18 cellular contexts compared by ENCODE assay signal in the genomic region with DNA sequence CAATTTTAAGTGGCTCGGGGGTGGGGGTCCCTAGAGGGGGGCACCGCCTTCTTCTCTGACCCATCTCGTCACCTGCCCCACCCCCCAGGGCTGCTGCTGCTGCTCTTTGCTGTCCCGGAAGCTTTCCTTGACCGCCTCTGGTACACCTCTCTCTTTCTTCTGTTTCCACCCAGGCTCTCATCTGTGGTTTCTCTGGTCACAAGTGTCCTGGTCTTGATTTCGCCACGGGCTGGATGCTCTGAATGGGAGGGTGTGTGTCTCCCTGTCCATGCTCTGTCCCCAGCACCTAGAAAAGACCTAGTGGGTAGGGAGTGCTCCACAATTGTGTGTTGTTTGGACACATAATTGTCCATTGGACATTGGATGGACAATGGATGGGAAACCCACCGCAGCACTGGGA.
DNase-seq lines count a peak whose midpoint lies in the region; ATAC-seq and TF ChIP-seq lines count a peak whose summit lies in the region.
"Had no signal": no experiment of that assay in that cellular context is flagged by ENCODE, and none has a peak within 500 bp of the region (broad histone marks: within the 10 kb centered on the region; RNA-seq: fewer than 3 reads in every experiment).

No MANE protein-coding gene starts in this region.

- no peak for ATAC-seq in HG03135 (IDR thresholded peaks at IDR 0.05; ENCODE audit: unreplicated experiment)

- DNase-seq in NCI-H69 (lab: John Stamatoyannopoulos, UW) = peak; percentile 54
- no peak for DNase-seq in endodermal cell
- no peak for DNase-seq in stimulated activated CD4-positive, alpha-beta T cell treated with anti-CD3 and anti-CD28 coated beads, Interleukin-2, amount 100 ng/mL, for 24 hours
- no peak for DNase-seq in posterior vena cava (ENCODE audit: low spot score)
- DNase-seq in NCI-H226 = no peak
- DNase-seq: ACHN; DMS53; GDM1; Kasumi-1; MG63; NCI-H187 treated with DMSO at 0.1 percent for 48 hours; NCI-H510A treated with DMSO at 0.1 percent for 48 hours; NCI-H774; NK-92 treated with Interleukin-12 subunit alpha and Interleukin-12 subunit beta, amount 100 ng/mL, for 24 hours; Peyer's patch had no signal

- WGBS in endodermal cell (ENCODE audit: insufficient coverage in 1 of 2, insufficient read length in 1 of 2), 2 experiments = 88 to 92% methylated on average over 5 to 8 of the region's 8 CpGs

- no peaks in the 10 kb centered on the region for H3K36me3 ChIP-seq in endodermal cell (ENCODE audit: control insufficient read depth, insufficient read depth, low read length)
- H3K36me3 ChIP-seq: MG63, Peyer's patch had no signal

- intact Hi-C loops in posterior vena cava (cut with DNase I) = no loop called here

- TF ChIP-seq CTCF in endodermal cell (conservative IDR thresholded peaks at IDR 0.05) (no peak), nephron (IDR thresholded peaks at IDR 0.05; ENCODE audit: unreplicated experiment in 3 of 3) (no peak)

- H3K4me3 ChIP-seq in endodermal cell (ENCODE audit: low read length) = no peak overlapping the region
- H3K4me3 ChIP-seq: MG63, Peyer's patch had no signal

- H3K4me3 Mint-ChIP-seq in endodermal cell = no peak overlapping the region
- peak overlapping the region in 2 of 3 experiments; percentile 17 to 56 for H3K4me3 Mint-ChIP-seq in nephron
- H3K4me3 Mint-ChIP-seq: CD14-positive monocyte had no signal

- H3K4me1 Mint-ChIP-seq in endodermal cell (peaks cover 6% of the 10 kb centered on the region), nephron (peaks cover 45% of the 10 kb centered on the region)

- no peak overlapping the region for H3K9ac ChIP-seq in endodermal cell (ENCODE audit: extremely low read depth, low read length, poor library complexity, severe bottlenecking)

- H3K27ac Mint-ChIP-seq in endodermal cell = peak overlapping the region; percentile 11
- peak overlapping the region; percentile 38 to 79 (median 65) for H3K27ac Mint-ChIP-seq in nephron
- H3K27ac Mint-ChIP-seq: CD14-positive monocyte had no signal

- no peaks in the 10 kb centered on the region for H3K9me3 Mint-ChIP-seq in endodermal cell
- H3K9me3 Mint-ChIP-seq in nephron = no peaks in the 10 kb centered on the region
- H3K9me3 Mint-ChIP-seq: CD14-positive monocyte had no signal

- H3K4me1 ChIP-seq in endodermal cell (ENCODE audit: control insufficient read depth, insufficient read depth, low read length) = peaks cover 2% of the 10 kb centered on the region
- H3K4me1 ChIP-seq: Peyer's patch had no signal

- no peaks in the 10 kb centered on the region for H3K27me3 ChIP-seq in endodermal cell (ENCODE audit: control insufficient read depth, insufficient read depth, low read length, poor library complexity, severe bottlenecking)
- H3K27me3 ChIP-seq: MG63, Peyer's patch had no signal

- H3K9me3 ChIP-seq in endodermal cell (ENCODE audit: control insufficient read depth, low read length) = no peaks in the 10 kb centered on the region
- H3K9me3 ChIP-seq: MG63, Peyer's patch had no signal

- H3K27me3 Mint-ChIP-seq in endodermal cell (ENCODE audit: insufficient read depth) (no peaks in the 10 kb centered on the region), nephron (ENCODE audit: low read depth) (no peaks in the 10 kb centered on the region)

- H3K27ac ChIP-seq in endodermal cell (ENCODE audit: low read depth, low read length) = no peak overlapping the region
- H3K27ac ChIP-seq: Peyer's patch had no signal

- no peaks in the 10 kb centered on the region for H3K36me3 Mint-ChIP-seq in endodermal cell (ENCODE audit: low read depth)
- no peaks in the 10 kb centered on the region for H3K36me3 Mint-ChIP-seq in nephron (ENCODE audit: low read depth)
- H3K36me3 Mint-ChIP-seq: CD14-positive monocyte had no signal
